8 cellular contexts compared by ENCODE assay signal in genomic region chr9:89436963-89437625, GRCh38.
DNase-seq lines count a peak whose midpoint lies in the region; ATAC-seq and TF ChIP-seq lines count a peak whose summit lies in the region.

No MANE protein-coding gene starts in this region.

- peaks cover 66% of the 10 kb centered on the region for H3K36me3 Mint-ChIP-seq in activated T-helper 2 cell treated with anti-CD3 and anti-CD28 coated beads, Interferon-gamma antibody, Interleukin-2, Interleukin-4, amounts not matched to agents 10 μg/mL and 5 μg/mL and 100 μg/mL, durations not matched to agents 14 hours and 24 hours and 36 hours (ENCODE audit: low read depth)
- no peaks in the 10 kb centered on the region for H3K36me3 Mint-ChIP-seq in mesothelial cell of epicardium

- peaks cover 44 to 53% of the 10 kb centered on the region in 2 donors for H3K4me1 ChIP-seq in mucosa of rectum (ENCODE audit: control insufficient read depth in 2 of 2, insufficient read depth in 2 of 2, low read length in 2 of 2)
- peaks cover 4 to 32% (median 19%) of the 10 kb centered on the region in 4 donors for H3K4me1 ChIP-seq in esophagus muscularis mucosa

- peaks cover 67% of the 10 kb centered on the region for H3K4me1 Mint-ChIP-seq in activated T-helper 2 cell treated with anti-CD3 and anti-CD28 coated beads, Interferon-gamma antibody, Interleukin-2, Interleukin-4, amounts not matched to agents 10 μg/mL and 5 μg/mL and 100 μg/mL, durations not matched to agents 14 hours and 24 hours and 36 hours (ENCODE audit: low read depth)
- H3K4me1 Mint-ChIP-seq in mesothelial cell of epicardium = peaks cover 11% of the 10 kb centered on the region

- no peak for TF ChIP-seq POLR2A in esophagus muscularis mucosa (IDR thresholded peaks at IDR 0.05; ENCODE audit: low read depth)

- peak overlapping the region; percentile 10 to 17 for H3K9ac ChIP-seq in mucosa of rectum (ENCODE audit: low read depth in 1 of 2, low read length in 2 of 2)

- H3K27ac Mint-ChIP-seq in activated T-helper 2 cell treated with anti-CD3 and anti-CD28 coated beads, Interferon-gamma antibody, Interleukin-2, Interleukin-4, amounts not matched to agents 10 μg/mL and 5 μg/mL and 100 μg/mL, durations not matched to agents 14 hours and 24 hours and 36 hours = peak overlapping the region; percentile 82
- no peak overlapping the region for H3K27ac Mint-ChIP-seq in mesothelial cell of epicardium

- 80% methylated on average over 8 of the region's 17 CpGs for WGBS in esophagus muscularis mucosa

- H3K9me3 Mint-ChIP-seq in activated T-helper 2 cell treated with anti-CD3 and anti-CD28 coated beads, Interferon-gamma antibody, Interleukin-2, Interleukin-4, amounts not matched to agents 10 μg/mL and 5 μg/mL and 100 μg/mL, durations not matched to agents 14 hours and 24 hours and 36 hours = no peaks in the 10 kb centered on the region
- no peaks in the 10 kb centered on the region for H3K9me3 Mint-ChIP-seq in mesothelial cell of epicardium

- H3K9me3 ChIP-seq in mucosa of rectum (ENCODE audit: control insufficient read depth in 2 of 2, low read length in 2 of 2) (no peaks in the 10 kb centered on the region), esophagus muscularis mucosa (no peaks in the 10 kb centered on the region)

- no peak overlapping the region for H3K4me3 Mint-ChIP-seq in activated T-helper 2 cell treated with anti-CD3 and anti-CD28 coated beads, Interferon-gamma antibody, Interleukin-2, Interleukin-4, amounts not matched to agents 10 μg/mL and 5 μg/mL and 100 μg/mL, durations not matched to agents 14 hours and 24 hours and 36 hours (ENCODE audit: low read depth)
- H3K4me3 Mint-ChIP-seq in mesothelial cell of epicardium = no peak overlapping the region

- peak; percentile 95 for DNase-seq in NCI-H2029 (lab: John Stamatoyannopoulos, UW)
- no peak for DNase-seq in activated T-helper 2 cell treated with anti-CD3 and anti-CD28 coated beads, Interferon-gamma antibody, Interleukin-2, Interleukin-4, amounts not matched to agents 10 μg/mL and 5 μg/mL and 100 μg/mL, durations not matched to agents 14 hours and 24 hours and 36 hours (ENCODE audit: low spot score)
- no peak for DNase-seq in mesothelial cell of epicardium (ENCODE audit: low spot score in 2 of 2, unreplicated experiment in 2 of 2)
- no peak for DNase-seq in SKM-1 treated with dmso at 0.1 percent for 144 hours (lab: John Stamatoyannopoulos, UW; ENCODE audit: unreplicated experiment)
- DNase-seq in coronary artery (ENCODE audit: low spot score) = no peak
- DNase-seq in esophagus muscularis mucosa (ENCODE audit: extremely low spot score) = no peak

- TF ChIP-seq CTCF in mesothelial cell of epicardium (IDR thresholded peaks at IDR 0.05; ENCODE audit: unreplicated experiment) (no peak), coronary artery (IDR thresholded peaks at IDR 0.05) (no peak), esophagus muscularis mucosa (IDR thresholded peaks at IDR 0.05) (no peak)

- no peaks in the 10 kb centered on the region for H3K27me3 ChIP-seq in mucosa of rectum (ENCODE audit: control insufficient read depth in 2 of 2, insufficient read depth in 2 of 2, low read length in 2 of 2)
- H3K27me3 ChIP-seq in esophagus muscularis mucosa = no peaks in the 10 kb centered on the region

- H3K27ac ChIP-seq in mucosa of rectum (ENCODE audit: low read depth in 2 of 2, low read length in 2 of 2) (peak overlapping the region; percentile 36 to 65), coronary artery (no peak overlapping the region), esophagus muscularis mucosa (replicated peaks in 1 of 4) (no peak overlapping the region)

- H3K4me3 ChIP-seq in mucosa of rectum (ENCODE audit: low read length in 2 of 2) = no peak overlapping the region
- no peak overlapping the region for H3K4me3 ChIP-seq in coronary artery
- H3K4me3 ChIP-seq in esophagus muscularis mucosa = no peak overlapping the region

- intact Hi-C loops in activated T-helper 2 cell treated with anti-CD3 and anti-CD28 coated beads, Interferon-gamma antibody, Interleukin-2, Interleukin-4, amounts not matched to agents 10 μg/mL and 5 μg/mL and 100 μg/mL, durations not matched to agents 14 hours and 24 hours and 36 hours (cut with micrococcal nuclease) = no loop called here
- intact Hi-C loops in esophagus muscularis mucosa (cut with DNase I) = no loop called here

- TF ChIP-seq EP300 in esophagus muscularis mucosa (IDR thresholded peaks at IDR 0.05) = no peak

- peak; percentile 32 for ATAC-seq in GM21786 (IDR thresholded peaks at IDR 0.05; ENCODE audit: unreplicated experiment)

- no peaks in the 10 kb centered on the region for H3K27me3 Mint-ChIP-seq in activated T-helper 2 cell treated with anti-CD3 and anti-CD28 coated beads, Interferon-gamma antibody, Interleukin-2, Interleukin-4, amounts not matched to agents 10 μg/mL and 5 μg/mL and 100 μg/mL, durations not matched to agents 14 hours and 24 hours and 36 hours (ENCODE audit: low read depth)
- H3K27me3 Mint-ChIP-seq in mesothelial cell of epicardium (ENCODE audit: low read depth) = no peaks in the 10 kb centered on the region

- H3K36me3 ChIP-seq in mucosa of rectum (ENCODE audit: control insufficient read depth in 2 of 2, insufficient read depth in 2 of 2, low read length in 2 of 2) = no peaks in the 10 kb centered on the region
- no peaks in the 10 kb centered on the region for H3K36me3 ChIP-seq in esophagus muscularis mucosa

Comparison
In these comparisons a context has a peak if more than half of its experiments do, and no peak if none do; other contexts are left out.
1. H3K27ac ChIP-seq: peak in mucosa of rectum (2 of 2); none in coronary artery (0 of 2) and esophagus muscularis mucosa (0 of 4).